In the genomic region with DNA sequence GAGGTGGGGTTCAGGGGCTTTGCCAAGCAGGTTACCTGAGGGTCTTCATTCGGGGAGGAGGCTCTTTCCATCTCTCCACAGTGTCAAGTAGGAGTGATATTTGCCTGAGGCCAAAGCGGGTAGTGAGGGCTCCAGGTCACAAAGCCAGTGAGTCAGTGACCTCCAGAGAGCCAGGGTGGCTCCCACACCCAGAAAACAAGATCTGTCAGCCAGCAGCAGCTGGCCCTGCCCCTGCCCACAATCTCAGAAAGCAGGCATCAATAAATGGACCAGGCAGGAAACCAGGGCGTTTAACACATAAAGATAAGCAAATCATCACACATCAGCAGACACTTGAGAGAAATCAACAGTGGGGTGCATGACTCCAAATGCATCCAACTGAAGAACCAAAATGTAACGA, we compare ENCODE assay signal across 16 cellular contexts.
"Had no signal": no experiment of that assay in that cellular context is flagged by ENCODE, and none has a peak within 500 bp of the region (broad histone marks: within the 10 kb centered on the region; RNA-seq: fewer than 3 reads in every experiment).

No MANE protein-coding gene starts in this region.

- DNase-seq: activated B cell treated with CpG ODN at 0.5 μM for 24 hours; activated CD4-positive, alpha-beta T cell treated with anti-CD3 and anti-CD28 coated beads, Interleukin-2, amount 10 ng/mL, durations not matched to agents 24 days and 14 days; activated naive CD4-positive, alpha-beta T cell treated with anti-CD3 and anti-CD28 coated beads for 36 hours; activated T-cell treated with anti-CD3 and anti-CD28 coated beads for 4 hours; effector CD8-positive, alpha-beta T cell; right cardiac atrium; tibial artery had no signal

- H3K36me3 ChIP-seq: cardiac muscle cell, gastroesophageal sphincter, neural progenitor cell, tibial artery, vagina had no signal

- H3K9me3 Mint-ChIP-seq: activated B cell treated with CpG ODN at 0.5 μM for 24 hours; activated CD4-positive, alpha-beta T cell treated with anti-CD3 and anti-CD28 coated beads, Interleukin-2, amount 10 ng/mL, durations not matched to agents 24 days and 14 days; activated naive CD4-positive, alpha-beta T cell treated with anti-CD3 and anti-CD28 coated beads for 36 hours; activated T-helper 17 cell treated with anti-CD3 and anti-CD28 coated beads, Interleukin-2, amount 50 U/mL, for 72 hours; neural progenitor cell; stimulated activated memory B cell treated with anti-CD40 and anti-IgM and Interleukin-4, amounts not matched to agents 10 μg/mL and 1 μg/mL and 100 μg/mL, for 72 hours had no signal

- H3K4me1 ChIP-seq: neural progenitor cell, vagina had no signal

- H3K27ac ChIP-seq: cardiac muscle cell, coronary artery, epithelial cell of prostate, gastroesophageal sphincter, neural progenitor cell, parathyroid adenoma, tibial artery, vagina had no signal

- H3K27me3 ChIP-seq: cardiac muscle cell, neural progenitor cell, vagina had no signal

- H3K27ac Mint-ChIP-seq: activated B cell treated with CpG ODN at 0.5 μM for 24 hours; activated CD4-positive, alpha-beta T cell treated with anti-CD3 and anti-CD28 coated beads, Interleukin-2, amount 10 ng/mL, durations not matched to agents 24 days and 14 days; activated naive CD4-positive, alpha-beta T cell treated with anti-CD3 and anti-CD28 coated beads for 36 hours; activated T-helper 17 cell treated with anti-CD3 and anti-CD28 coated beads, Interleukin-2, amount 50 U/mL, for 72 hours; neural progenitor cell; stimulated activated memory B cell treated with anti-CD40 and anti-IgM and Interleukin-4, amounts not matched to agents 10 μg/mL and 1 μg/mL and 100 μg/mL, for 72 hours had no signal

- H3K4me3 ChIP-seq: cardiac muscle cell, coronary artery, gastroesophageal sphincter, neural progenitor cell, tibial artery, vagina had no signal

- H3K4me3 Mint-ChIP-seq: activated B cell treated with CpG ODN at 0.5 μM for 24 hours; activated CD4-positive, alpha-beta T cell treated with anti-CD3 and anti-CD28 coated beads, Interleukin-2, amount 10 ng/mL, durations not matched to agents 24 days and 14 days; activated naive CD4-positive, alpha-beta T cell treated with anti-CD3 and anti-CD28 coated beads for 36 hours; activated T-helper 17 cell treated with anti-CD3 and anti-CD28 coated beads, Interleukin-2, amount 50 U/mL, for 72 hours; neural progenitor cell; stimulated activated memory B cell treated with anti-CD40 and anti-IgM and Interleukin-4, amounts not matched to agents 10 μg/mL and 1 μg/mL and 100 μg/mL, for 72 hours had no signal

- H3K4me1 Mint-ChIP-seq: activated B cell treated with CpG ODN at 0.5 μM for 24 hours; activated CD4-positive, alpha-beta T cell treated with anti-CD3 and anti-CD28 coated beads, Interleukin-2, amount 10 ng/mL, durations not matched to agents 24 days and 14 days; activated T-helper 17 cell treated with anti-CD3 and anti-CD28 coated beads, Interleukin-2, amount 50 U/mL, for 72 hours; stimulated activated memory B cell treated with anti-CD40 and anti-IgM and Interleukin-4, amounts not matched to agents 10 μg/mL and 1 μg/mL and 100 μg/mL, for 72 hours had no signal

- H3K27me3 Mint-ChIP-seq: activated B cell treated with CpG ODN at 0.5 μM for 24 hours; activated CD4-positive, alpha-beta T cell treated with anti-CD3 and anti-CD28 coated beads, Interleukin-2, amount 10 ng/mL, durations not matched to agents 24 days and 14 days; activated T-helper 17 cell treated with anti-CD3 and anti-CD28 coated beads, Interleukin-2, amount 50 U/mL, for 72 hours had no signal

- ATAC-seq: activated T-helper 17 cell treated with anti-CD3 and anti-CD28 coated beads, Interleukin-2, amount 50 U/mL, for 72 hours; gastroesophageal sphincter; right cardiac atrium; stimulated activated memory B cell treated with anti-CD40 and anti-IgM and Interleukin-4, amounts not matched to agents 10 μg/mL and 1 μg/mL and 100 μg/mL, for 72 hours had no signal

- H3K9me3 ChIP-seq: gastroesophageal sphincter, tibial artery, vagina had no signal

- H3K36me3 Mint-ChIP-seq: neural progenitor cell; stimulated activated memory B cell treated with anti-CD40 and anti-IgM and Interleukin-4, amounts not matched to agents 10 μg/mL and 1 μg/mL and 100 μg/mL, for 72 hours had no signal
